In the genomic region with DNA sequence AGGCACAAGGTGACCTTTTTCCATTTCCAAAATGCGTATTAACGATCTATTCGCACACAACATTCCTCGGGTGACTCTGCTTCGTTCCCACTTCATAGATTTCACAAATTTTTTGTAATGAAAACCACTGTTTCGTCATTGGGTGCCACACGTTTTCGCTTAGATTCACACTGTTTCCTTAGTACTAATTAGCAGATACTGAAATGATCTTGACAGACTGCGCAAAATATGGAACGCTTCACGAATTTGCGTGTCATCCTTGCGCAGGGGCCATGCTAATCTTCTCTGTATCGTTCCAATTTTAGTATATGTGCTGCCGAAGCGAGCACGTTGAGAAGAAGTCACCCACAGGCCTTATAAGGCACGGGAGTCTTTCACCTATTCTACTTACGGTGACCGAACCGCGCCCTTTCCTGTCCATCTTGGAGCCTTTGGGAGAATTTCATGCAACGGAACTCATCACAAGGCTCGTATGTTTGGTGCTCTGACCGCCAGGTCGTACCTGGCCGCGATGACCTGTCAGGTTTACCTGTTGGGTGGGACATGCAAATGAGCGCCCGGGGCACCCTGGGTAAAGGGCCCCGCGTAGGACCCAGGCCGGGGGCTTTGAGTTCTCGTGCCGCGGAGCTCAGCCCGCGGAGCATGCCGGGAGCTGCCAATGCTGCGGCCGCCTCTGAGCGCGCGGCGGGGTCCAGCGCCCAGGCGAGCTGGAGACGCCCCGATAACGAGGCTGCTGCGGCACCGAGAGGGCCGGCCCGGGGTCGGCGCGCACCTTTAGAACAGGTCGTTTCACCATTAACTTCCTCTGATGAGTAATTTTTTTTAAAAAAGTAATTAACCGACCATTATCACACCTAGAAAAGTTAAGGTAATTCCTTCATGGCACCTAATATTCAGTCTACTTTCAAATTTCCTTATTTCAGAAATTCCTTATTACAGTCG, we compare ENCODE assay signal across 8 cellular contexts. TPM values are rescaled to one million over a fixed set of nuclear protein-coding genes. Genes with fewer than 3 reads are reported as not detected.
A peak's percentile ranks its signal among the peaks of the same experiment; 100 is the strongest.
DNase-seq lines count a peak whose midpoint lies in the region; ATAC-seq and TF ChIP-seq lines count a peak whose summit lies in the region.

TSS of gene RNU6-8 (minus strand) at position 329 of the 942 bp plus-strand sequence.

- ATAC-seq in GM19324 (IDR thresholded peaks at IDR 0.05; ENCODE audit: low FRiP score, unreplicated experiment) (peak; percentile 76), HG03457 (IDR thresholded peaks at IDR 0.05; ENCODE audit: unreplicated experiment) (peak; percentile 56), right lobe of liver (peak; percentile 84 to 91 (median 86))

- peak within 1 kb of the TSS; percentile 53 for H3K4me3 ChIP-seq in BJ (ENCODE audit: low read depth, low read length)
- peak within 1 kb of the TSS; percentile 68 to 84 (median 72) for H3K4me3 ChIP-seq in right lobe of liver

- peak; percentile 65 for TF ChIP-seq POLR2A in right lobe of liver (IDR thresholded peaks at IDR 0.05)

- no peak for DNase-seq in BJ (ENCODE audit: low read depth)
- DNase-seq in NCI-H524 (lab: John Stamatoyannopoulos, UW), result peak; percentile 92 to 99
- peak; percentile 83 to 85 for DNase-seq in activated CD4-positive, alpha-beta T cell treated with anti-CD3 and anti-CD28 coated beads, Interleukin-2, amount 50 U/mL, for 4 hours
- peak; percentile 87 for DNase-seq in dermis blood vessel endothelial cell
- peak; percentile 91 to 94 (median 93) for DNase-seq in right lobe of liver
- peak; percentile 89 for DNase-seq in stimulated activated CD4-positive, alpha-beta T cell treated with anti-CD3 and anti-CD28 coated beads, Interleukin-4, amount 100 ng/mL, for 24 hours

- no peaks in the 10 kb centered on the region for H3K36me3 ChIP-seq in BJ (ENCODE audit: control insufficient read depth, insufficient read depth, low read length)
- no peaks in the 10 kb centered on the region for H3K36me3 ChIP-seq in right lobe of liver

- CTCF ChIA-PET in BJ (lab: Yijun Ruan, JAX), result no interaction called here

- H3K27me3 ChIP-seq in BJ (ENCODE audit: control insufficient read depth, insufficient read depth, low read length), result peaks cover 2% of the 10 kb centered on the region; the same call in 1 of the 2 replicates
- no peaks in the 10 kb centered on the region for H3K27me3 ChIP-seq in right lobe of liver

- H3K4me1 ChIP-seq in right lobe of liver, result peaks cover 0 to 10% (median 2%) of the 10 kb centered on the region in 4 donors

- under 1% methylated on average over 36 of the region's 60 CpGs for WGBS in right lobe of liver (ENCODE audit: insufficient coverage, low coverage, low lambda C conversion rate, missing lambda C conversion rate)

- TF ChIP-seq CTCF in BJ (IDR thresholded peaks at IDR 0.05; ENCODE audit: insufficient read depth, low read depth, low read length) (no peak), right lobe of liver (IDR thresholded peaks at IDR 0.05) (no peak)

- H3K27ac ChIP-seq in right lobe of liver, result peak within 1 kb of the TSS; percentile 86 to 96 (median 91)

- POLR2A ChIA-PET in BJ (lab: Charles Lee), result no interaction called here

- H3K9me3 ChIP-seq in right lobe of liver, result no peaks in the 10 kb centered on the region

- intact Hi-C loops in right lobe of liver (cut with DNase I), result no loop called here

RNA-seq across cellular contexts. Expression of gene RNU6-8, which starts in this region (rescaled TPM):
- not detected in 2 replicates for polyA plus RNA-seq in BJ (2011; rRNA removed)
- not detected in 2 replicates for polyA minus RNA-seq in BJ (2011; rRNA and poly(A)+ RNA removed)
- not detected in 2 replicates for total RNA-seq in dermis blood vessel endothelial cell
- total RNA-seq in right lobe of liver, result not detected

Comparison
In these comparisons a context has a peak if more than half of its experiments do, and no peak if none do; other contexts are left out.
1. Peak in DNase-seq in dermis blood vessel endothelial cell; RNA of the gene not detected or under 1 TPM.
2. Peak in DNase-seq, ATAC-seq, H3K4me3 ChIP-seq and H3K27ac ChIP-seq in right lobe of liver; RNA of the gene not detected or under 1 TPM.